In genomic region chr14:91138511-91139359, GRCh38 we compare ENCODE assay signal across 8 cellular contexts. TPM values are rescaled to one million over a fixed set of nuclear protein-coding genes. Genes with fewer than 3 reads are reported as not detected.
A peak's percentile ranks its signal among the peaks of the same experiment; 100 is the strongest.
DNase-seq lines count a peak whose midpoint lies in the region; ATAC-seq and TF ChIP-seq lines count a peak whose summit lies in the region.

No MANE protein-coding gene starts in this region.

- no peak overlapping the region for H3K4me3 ChIP-seq in tibial artery

- no peaks in the 10 kb centered on the region for H3K9me3 ChIP-seq in tibial artery

- intact Hi-C loops in tibial artery (cut with DNase I; ENCODE audit: low total_unique reads): no loop called here

- no peaks in the 10 kb centered on the region for H3K36me3 ChIP-seq in tibial artery

- peaks cover 54% of the 10 kb centered on the region for H3K4me1 Mint-ChIP-seq in activated T-cell treated with anti-CD3 and anti-CD28 coated beads, Interleukin-2, amount 50 U/mL, for 72 hours (ENCODE audit: low read depth)

- H3K27ac ChIP-seq in tibial artery: no peak overlapping the region

- peaks cover under 1 to 11% of the 10 kb centered on the region in 2 donors for H3K36me3 Mint-ChIP-seq in activated T-cell treated with anti-CD3 and anti-CD28 coated beads, Interleukin-2, amount 50 U/mL, for 72 hours (ENCODE audit: insufficient read depth in 2 of 2)

- ATAC-seq in activated T-cell treated with anti-CD3 and anti-CD28 coated beads, Interleukin-2, amount 50 U/mL, for 72 hours (replicated peaks in 1 of 2): peak; percentile 69 to 84
- ATAC-seq in GM21737 (IDR thresholded peaks at IDR 0.05; ENCODE audit: unreplicated experiment): no peak

- DNase-seq in NCI-H748 (lab: John Stamatoyannopoulos, UW; ENCODE audit: unreplicated experiment) (peak; percentile 58), NCI-H748 treated with DMSO at 0.1 percent for 48 hours (lab: John Stamatoyannopoulos, UW) (no peak), NCI-H345 treated with DMSO at 0.1 percent for 48 hours (lab: John Stamatoyannopoulos, UW; ENCODE audit: unreplicated experiment) (peak; percentile 1), iris pigment epithelial cell (ENCODE audit: low read depth) (peak; percentile 47), tibial artery (no peak)
- peak; percentile 63 to 71 for DNase-seq in activated T-cell treated with anti-CD3 and anti-CD28 coated beads, Interleukin-2, amount 50 U/mL, for 72 hours
- peak; percentile 44 for DNase-seq in stimulated activated naive CD4-positive, alpha-beta T cell treated with Interleukin-2 at 50 U/mL for 16 hours (lab: John Stamatoyannopoulos, UW)

- no peaks in the 10 kb centered on the region for H3K27me3 ChIP-seq in tibial artery

- TF ChIP-seq CTCF in tibial artery (IDR thresholded peaks at IDR 0.05): peak in 1 of 2 experiments; percentile 34

- peak overlapping the region; percentile 52 for H3K27ac Mint-ChIP-seq in activated T-cell treated with anti-CD3 and anti-CD28 coated beads, Interleukin-2, amount 50 U/mL, for 72 hours

- peaks cover 0 to 7% (median 6%) of the 10 kb centered on the region in 4 donors for H3K4me1 ChIP-seq in tibial artery

- H3K9me3 Mint-ChIP-seq in activated T-cell treated with anti-CD3 and anti-CD28 coated beads, Interleukin-2, amount 50 U/mL, for 72 hours: no peaks in the 10 kb centered on the region

- no peak overlapping the region for H3K4me3 Mint-ChIP-seq in activated T-cell treated with anti-CD3 and anti-CD28 coated beads, Interleukin-2, amount 50 U/mL, for 72 hours

- no peaks in the 10 kb centered on the region for H3K27me3 Mint-ChIP-seq in activated T-cell treated with anti-CD3 and anti-CD28 coated beads, Interleukin-2, amount 50 U/mL, for 72 hours (ENCODE audit: low read depth)

RNA-seq across cellular contexts. Expression of gene DGLUCY, which starts 24.9 kb away (rescaled TPM):
- 10 to 100 TPM; 70.5 to 90.5 TPM for total RNA-seq in activated T-cell treated with anti-CD3 and anti-CD28 coated beads, Interleukin-2, amount 50 U/mL, for 72 hours

Comparison
In these comparisons a context has a peak if more than half of its experiments do, and no peak if none do; other contexts are left out.
1. DNase-seq: peak in NCI-H748 (single experiment), NCI-H345 treated with DMSO at 0.1 percent for 48 hours (single experiment), activated T-cell treated with anti-CD3 and anti-CD28 coated beads, Interleukin-2, amount 50 U/mL, for 72 hours (2 of 2), iris pigment epithelial cell (single experiment) and stimulated activated naive CD4-positive, alpha-beta T cell treated with Interleukin-2 at 50 U/mL for 16 hours (single experiment); none in NCI-H748 treated with DMSO at 0.1 percent for 48 hours (single experiment) and tibial artery (0 of 2).